36 cellular contexts compared by ENCODE assay signal in genomic region chr16:51168755-51169154, GRCh38. TPM values are rescaled to one million over a fixed set of nuclear protein-coding genes. Genes with fewer than 3 reads are reported as not detected.
"Had no signal": no experiment of that assay in that cellular context is flagged by ENCODE, and none has a peak within 500 bp of the region (broad histone marks: within the 10 kb centered on the region; RNA-seq: fewer than 3 reads in every experiment).

No MANE protein-coding gene starts in this region.

- FAIRE-seq: bronchial epithelial cell had no signal

- H3K9me3 Mint-ChIP-seq: activated CD4-positive, alpha-beta memory T cell treated with anti-CD3 and anti-CD28 coated beads, Interleukin-2, amount 10 ng/mL, durations not matched to agents 7 days and 5 days; activated naive CD4-positive, alpha-beta T cell treated with anti-CD3 and anti-CD28 coated beads, Interleukin-2, amount 10 ng/mL, durations not matched to agents 7 days and 5 days; activated naive CD4-positive, alpha-beta T cell treated with anti-CD3 and anti-CD28 coated beads, Interleukin-2, amount 50 U/mL, for 24 hours; activated naive CD8-positive, alpha-beta T cell treated with anti-CD3 and anti-CD28 coated beads, Interleukin-2, amount 10 ng/mL, durations not matched to agents 7 days and 5 days; activated naive CD8-positive, alpha-beta T cell treated with anti-CD3 and anti-CD28 coated beads, Interleukin-2, amount 50 U/mL, for 24 hours; activated T-cell treated with anti-CD3 and anti-CD28 coated beads, Interleukin-2, amount 50 U/mL, for 24 hours; activated T-helper 2 cell treated with anti-CD3 and anti-CD28 coated beads, Interferon-gamma antibody, Interleukin-2, Interleukin-4, amounts not matched to agents 10 μg/mL and 5 μg/mL and 100 μg/mL, durations not matched to agents 14 hours and 24 hours and 36 hours; central memory CD8-positive, alpha-beta T cell had no signal

- H3K27me3 Mint-ChIP-seq: activated CD4-positive, alpha-beta memory T cell treated with anti-CD3 and anti-CD28 coated beads, Interleukin-2, amount 10 ng/mL, durations not matched to agents 7 days and 5 days; activated CD4-positive, alpha-beta T cell treated with anti-CD3 and anti-CD28 coated beads, Interleukin-2, amount 10 ng/mL, durations not matched to agents 7 days and 5 days; activated CD8-positive, alpha-beta memory T cell treated with anti-CD3 and anti-CD28 coated beads, Interleukin-2, amount 10 ng/mL, durations not matched to agents 7 days and 5 days; activated naive CD4-positive, alpha-beta T cell treated with anti-CD3 and anti-CD28 coated beads, Interleukin-2, amount 10 ng/mL, durations not matched to agents 7 days and 5 days; activated naive CD4-positive, alpha-beta T cell treated with anti-CD3 and anti-CD28 coated beads, Interleukin-2, amount 50 U/mL, for 24 hours; activated naive CD8-positive, alpha-beta T cell treated with anti-CD3 and anti-CD28 coated beads, Interleukin-2, amount 10 ng/mL, durations not matched to agents 7 days and 5 days; activated naive CD8-positive, alpha-beta T cell treated with anti-CD3 and anti-CD28 coated beads, Interleukin-2, amount 50 U/mL, for 24 hours; activated T-cell treated with anti-CD3 and anti-CD28 coated beads, Interleukin-2, amount 50 U/mL, for 24 hours; central memory CD8-positive, alpha-beta T cell had no signal

- DNase-seq: activated CD4-positive, alpha-beta memory T cell treated with anti-CD3 and anti-CD28 coated beads, Interleukin-2, amount 10 ng/mL, durations not matched to agents 7 days and 5 days; activated CD4-positive, alpha-beta T cell treated with anti-CD3 and anti-CD28 coated beads for 1 hour; activated CD4-positive, alpha-beta T cell treated with anti-CD3 and anti-CD28 coated beads for 36 hours; activated CD4-positive, alpha-beta T cell treated with anti-CD3 and anti-CD28 coated beads for 48 hours; activated CD4-positive, alpha-beta T cell treated with anti-CD3 and anti-CD28 coated beads, Interleukin-2, amount 10 ng/mL, durations not matched to agents 7 days and 5 days; activated CD4-positive, alpha-beta T cell treated with anti-CD3 and anti-CD28 coated beads, Interleukin-2, amount 50 U/mL, for 48 hours; activated CD4-positive, CD25-positive, alpha-beta regulatory T cell; activated CD8-positive, alpha-beta memory T cell treated with anti-CD3 and anti-CD28 coated beads for 24 hours; activated CD8-positive, alpha-beta memory T cell treated with anti-CD3 and anti-CD28 coated beads, Interleukin-2, amount 10 ng/mL, durations not matched to agents 7 days and 5 days; activated CD8-positive, alpha-beta memory T cell treated with anti-CD3 and anti-CD28 coated beads, Interleukin-2, amount 50 U/mL, for 48 hours; activated CD8-positive, alpha-beta T cell treated with anti-CD3 and anti-CD28 coated beads, Interleukin-2, amount 10 ng/mL, durations not matched to agents 7 days and 5 days; activated effector memory CD4-positive, alpha-beta T cell treated with Interleukin-2 at 50 U/mL for 16 hours; activated gamma-delta T cell; activated naive CD4-positive, alpha-beta T cell treated with anti-CD3 and anti-CD28 coated beads, Interleukin-2, amount 10 ng/mL, durations not matched to agents 7 days and 5 days; activated naive CD4-positive, alpha-beta T cell treated with Interleukin-2 at 50 U/mL for 16 hours; activated naive CD8-positive, alpha-beta T cell treated with anti-CD3 and anti-CD28 coated beads, Interleukin-2, amount 10 ng/mL, durations not matched to agents 7 days and 5 days; activated naive CD8-positive, alpha-beta T cell treated with anti-CD3 and anti-CD28 coated beads, Interleukin-2, amount 50 U/mL, for 24 hours; activated T-cell treated with anti-CD3 and anti-CD28 coated beads, Interleukin-2, amount 50 U/mL, for 24 hours; activated T-cell treated with anti-CD3 and anti-CD28 coated beads, Interleukin-2, amount 50 U/mL, for 48 hours; amygdala; anterior cingulate cortex; caudate nucleus; cerebellar nuclear complex; T-helper 2 cell; T-helper 9 cell; WERI-Rb-1 had no signal

- H3K36me3 Mint-ChIP-seq: activated CD8-positive, alpha-beta memory T cell treated with anti-CD3 and anti-CD28 coated beads, Interleukin-2, amount 10 ng/mL, durations not matched to agents 7 days and 5 days; activated naive CD4-positive, alpha-beta T cell treated with anti-CD3 and anti-CD28 coated beads, Interleukin-2, amount 10 ng/mL, durations not matched to agents 7 days and 5 days; activated naive CD4-positive, alpha-beta T cell treated with anti-CD3 and anti-CD28 coated beads, Interleukin-2, amount 50 U/mL, for 24 hours; activated naive CD8-positive, alpha-beta T cell; activated naive CD8-positive, alpha-beta T cell treated with anti-CD3 and anti-CD28 coated beads, Interleukin-2, amount 10 ng/mL, durations not matched to agents 7 days and 5 days had no signal

- ATAC-seq: activated CD4-positive, alpha-beta T cell treated with anti-CD3 and anti-CD28 coated beads for 36 hours; activated CD4-positive, CD25-positive, alpha-beta regulatory T cell treated with anti-CD3 and anti-CD28 coated beads, Interleukin-2, amount 50 U/mL, for 24 hours; activated CD8-positive, alpha-beta memory T cell treated with anti-CD3 and anti-CD28 coated beads, Interleukin-2, amount 10 ng/mL, durations not matched to agents 7 days and 5 days; activated CD8-positive, alpha-beta T cell treated with anti-CD3 and anti-CD28 coated beads, Interleukin-2, amount 10 ng/mL, durations not matched to agents 7 days and 5 days; activated naive CD8-positive, alpha-beta T cell treated with anti-CD3 and anti-CD28 coated beads, Interleukin-2, amount 50 U/mL, for 24 hours; WTC11 had no signal

- H3K27ac Mint-ChIP-seq: activated CD4-positive, alpha-beta memory T cell treated with anti-CD3 and anti-CD28 coated beads, Interleukin-2, amount 10 ng/mL, durations not matched to agents 7 days and 5 days; activated CD4-positive, alpha-beta T cell treated with anti-CD3 and anti-CD28 coated beads for 36 hours; activated CD4-positive, alpha-beta T cell treated with anti-CD3 and anti-CD28 coated beads, Interleukin-2, amount 10 ng/mL, durations not matched to agents 7 days and 5 days; activated CD8-positive, alpha-beta memory T cell treated with anti-CD3 and anti-CD28 coated beads, Interleukin-2, amount 10 ng/mL, durations not matched to agents 7 days and 5 days; activated CD8-positive, alpha-beta T cell treated with anti-CD3 and anti-CD28 coated beads, Interleukin-2, amount 10 ng/mL, durations not matched to agents 7 days and 5 days; activated naive CD4-positive, alpha-beta T cell treated with anti-CD3 and anti-CD28 coated beads, Interleukin-2, amount 10 ng/mL, durations not matched to agents 7 days and 5 days; activated naive CD4-positive, alpha-beta T cell treated with anti-CD3 and anti-CD28 coated beads, Interleukin-2, amount 50 U/mL, for 24 hours; activated naive CD8-positive, alpha-beta T cell; activated naive CD8-positive, alpha-beta T cell treated with anti-CD3 and anti-CD28 coated beads, Interleukin-2, amount 10 ng/mL, durations not matched to agents 7 days and 5 days; activated naive CD8-positive, alpha-beta T cell treated with anti-CD3 and anti-CD28 coated beads, Interleukin-2, amount 50 U/mL, for 24 hours; activated T-cell treated with anti-CD3 and anti-CD28 coated beads, Interleukin-2, amount 50 U/mL, for 24 hours; activated T-helper 2 cell treated with anti-CD3 and anti-CD28 coated beads, Interferon-gamma antibody, Interleukin-2, Interleukin-4, amounts not matched to agents 10 μg/mL and 5 μg/mL and 100 μg/mL, durations not matched to agents 14 hours and 24 hours and 36 hours; brain; T-helper 2 cell treated with Interferon-gamma antibody and Interleukin-4, amounts not matched to agents 5 μg/mL and 100 μg/mL, for 36 hours; WTC11 had no signal

- H3K4me1 Mint-ChIP-seq: activated CD4-positive, alpha-beta memory T cell treated with anti-CD3 and anti-CD28 coated beads, Interleukin-2, amount 10 ng/mL, durations not matched to agents 7 days and 5 days; activated CD4-positive, alpha-beta T cell treated with anti-CD3 and anti-CD28 coated beads for 36 hours; activated CD4-positive, alpha-beta T cell treated with anti-CD3 and anti-CD28 coated beads, Interleukin-2, amount 10 ng/mL, durations not matched to agents 7 days and 5 days; activated CD8-positive, alpha-beta memory T cell treated with anti-CD3 and anti-CD28 coated beads, Interleukin-2, amount 10 ng/mL, durations not matched to agents 7 days and 5 days; activated naive CD4-positive, alpha-beta T cell treated with anti-CD3 and anti-CD28 coated beads, Interleukin-2, amount 10 ng/mL, durations not matched to agents 7 days and 5 days; activated naive CD4-positive, alpha-beta T cell treated with anti-CD3 and anti-CD28 coated beads, Interleukin-2, amount 50 U/mL, for 24 hours; activated naive CD8-positive, alpha-beta T cell treated with anti-CD3 and anti-CD28 coated beads, Interleukin-2, amount 10 ng/mL, durations not matched to agents 7 days and 5 days; activated naive CD8-positive, alpha-beta T cell treated with anti-CD3 and anti-CD28 coated beads, Interleukin-2, amount 50 U/mL, for 24 hours; brain; central memory CD8-positive, alpha-beta T cell had no signal

- H3K4me3 Mint-ChIP-seq: activated CD4-positive, alpha-beta memory T cell treated with anti-CD3 and anti-CD28 coated beads, Interleukin-2, amount 10 ng/mL, durations not matched to agents 7 days and 5 days; activated CD4-positive, alpha-beta T cell treated with anti-CD3 and anti-CD28 coated beads for 36 hours; activated CD4-positive, alpha-beta T cell treated with anti-CD3 and anti-CD28 coated beads, Interleukin-2, amount 10 ng/mL, durations not matched to agents 7 days and 5 days; activated CD8-positive, alpha-beta memory T cell treated with anti-CD3 and anti-CD28 coated beads, Interleukin-2, amount 10 ng/mL, durations not matched to agents 7 days and 5 days; activated CD8-positive, alpha-beta T cell treated with anti-CD3 and anti-CD28 coated beads, Interleukin-2, amount 10 ng/mL, durations not matched to agents 7 days and 5 days; activated naive CD4-positive, alpha-beta T cell treated with anti-CD3 and anti-CD28 coated beads, Interleukin-2, amount 10 ng/mL, durations not matched to agents 7 days and 5 days; activated naive CD4-positive, alpha-beta T cell treated with anti-CD3 and anti-CD28 coated beads, Interleukin-2, amount 50 U/mL, for 24 hours; activated naive CD8-positive, alpha-beta T cell; activated naive CD8-positive, alpha-beta T cell treated with anti-CD3 and anti-CD28 coated beads, Interleukin-2, amount 10 ng/mL, durations not matched to agents 7 days and 5 days; activated naive CD8-positive, alpha-beta T cell treated with anti-CD3 and anti-CD28 coated beads, Interleukin-2, amount 50 U/mL, for 24 hours; activated T-cell treated with anti-CD3 and anti-CD28 coated beads, Interleukin-2, amount 50 U/mL, for 24 hours; brain; central memory CD8-positive, alpha-beta T cell; T-helper 2 cell treated with Interferon-gamma antibody and Interleukin-4, amounts not matched to agents 5 μg/mL and 100 μg/mL, for 36 hours; WTC11 had no signal

RNA-seq across cellular contexts. Expression of gene SALL1, which starts 17.7 kb away (rescaled TPM):
- total RNA-seq: activated CD4-positive, alpha-beta memory T cell treated with anti-CD3 and anti-CD28 coated beads, Interleukin-2, amount 10 ng/mL, durations not matched to agents 7 days and 5 days; activated CD4-positive, alpha-beta T cell treated with anti-CD3 and anti-CD28 coated beads for 36 hours; activated CD4-positive, alpha-beta T cell treated with anti-CD3 and anti-CD28 coated beads, Interleukin-2, amount 10 ng/mL, durations not matched to agents 7 days and 5 days; activated CD8-positive, alpha-beta memory T cell treated with anti-CD3 and anti-CD28 coated beads, Interleukin-2, amount 10 ng/mL, durations not matched to agents 7 days and 5 days; activated CD8-positive, alpha-beta T cell treated with anti-CD3 and anti-CD28 coated beads, Interleukin-2, amount 10 ng/mL, durations not matched to agents 7 days and 5 days; activated naive CD8-positive, alpha-beta T cell treated with anti-CD3 and anti-CD28 coated beads, Interleukin-2, amount 10 ng/mL, durations not matched to agents 7 days and 5 days; activated T-helper 2 cell treated with anti-CD3 and anti-CD28 coated beads, Interferon-gamma antibody, Interleukin-2, Interleukin-4, amounts not matched to agents 10 μg/mL and 5 μg/mL and 100 μg/mL, durations not matched to agents 14 hours and 24 hours and 36 hours; ascending aorta; bronchial epithelial cell had no signal
